Comparison of ENCODE assay signal across 13 cellular contexts in the genomic region with DNA sequence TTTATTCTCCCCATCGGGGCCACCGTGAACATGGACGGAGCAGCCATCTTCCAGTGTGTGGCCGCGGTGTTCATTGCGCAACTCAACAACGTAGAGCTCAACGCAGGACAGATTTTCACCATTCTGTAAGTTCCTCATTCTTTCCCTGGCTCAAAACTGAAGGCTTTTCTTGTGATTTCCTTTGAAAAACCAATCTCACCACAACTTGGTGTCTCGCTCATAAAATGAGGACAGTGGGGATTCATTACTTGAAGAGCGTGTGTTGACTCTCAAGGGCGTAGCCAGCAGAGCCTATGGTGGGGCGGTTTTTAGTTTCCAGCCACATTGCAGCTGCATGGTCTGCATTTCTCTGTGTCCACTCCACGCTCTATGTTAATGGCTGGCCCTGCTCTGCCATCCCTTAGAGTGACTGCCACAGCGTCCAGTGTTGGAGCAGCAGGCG. TPM values are rescaled to one million over a fixed set of nuclear protein-coding genes. Genes with fewer than 3 reads are reported as not detected.
DNase-seq lines count a peak whose midpoint lies in the region; ATAC-seq and TF ChIP-seq lines count a peak whose summit lies in the region.
"Had no signal": no experiment of that assay in that cellular context is flagged by ENCODE, and none has a peak within 500 bp of the region (broad histone marks: within the 10 kb centered on the region; RNA-seq: fewer than 3 reads in every experiment).

No MANE protein-coding gene starts in this region.

- intact Hi-C loops in Right ventricle myocardium superior (cut with DNase I): no loop called here

- peaks cover 5% of the 10 kb centered on the region for H3K27me3 Mint-ChIP-seq in neural progenitor cell (ENCODE audit: insufficient read depth, low read depth)
- H3K27me3 Mint-ChIP-seq: activated T-cell treated with anti-CD3 and anti-CD28 coated beads, Interleukin-2, amount 50 U/mL, for 24 hours had no signal

- H3K36me3 Mint-ChIP-seq in neural progenitor cell: peaks cover 14% of the 10 kb centered on the region

- H4K20me1 ChIP-seq in BLaER1 treated with 17β-estradiol and CSF1 and Interleukin-3, amounts not matched to agents 10 nM and 100 nM: peaks cover 0 to 6% (median 0%) of the 10 kb centered on the region in 11 experiments; a peak in 1 of 22 replicates
- no peaks in the 10 kb centered on the region for H4K20me1 ChIP-seq in neural progenitor cell (ENCODE audit: low read depth)

- H2AFZ ChIP-seq in neural progenitor cell (replicated peaks): no peak overlapping the region

- H3K4me1 ChIP-seq in BLaER1 treated with 17β-estradiol and CSF1 and Interleukin-3, amounts not matched to agents 10 nM and 100 nM: peaks cover 24 to 51% (median 37%) of the 10 kb centered on the region in 10 experiments
- peaks cover 6% of the 10 kb centered on the region for H3K4me1 ChIP-seq in neural progenitor cell

- DNase-seq in OCI-M1 (lab: John Stamatoyannopoulos, UW): peak; percentile 89
- peak; percentile 69 for DNase-seq in Right ventricle myocardium superior
- DNase-seq in neural progenitor cell (ENCODE audit: low spot score): no peak
- no peak for DNase-seq in stimulated activated CD4-positive, alpha-beta T cell treated with anti-CD3 and anti-CD28 coated beads, Interleukin-2, amount 100 ng/mL, for 24 hours
- DNase-seq in DMS 273 (lab: John Stamatoyannopoulos, UW; ENCODE audit: unreplicated experiment): no peak
- DNase-seq: activated CD4-positive, alpha-beta T cell treated with anti-CD3 and anti-CD28 coated beads for 1 hour; activated T-cell treated with anti-CD3 and anti-CD28 coated beads, Interleukin-2, amount 50 U/mL, for 24 hours; NCI-H2029 treated with DMSO at 0.1 percent for 48 hours; stimulated activated CD4-positive, alpha-beta T cell treated with anti-CD3 and anti-CD28 coated beads, Interleukin-12 subunit alpha, Interleukin-12 subunit beta, amount 100 ng/mL, for 4 hours had no signal

- H3K9me3 Mint-ChIP-seq in neural progenitor cell: no peaks in the 10 kb centered on the region
- H3K9me3 Mint-ChIP-seq: activated T-cell treated with anti-CD3 and anti-CD28 coated beads, Interleukin-2, amount 50 U/mL, for 24 hours had no signal

- peak overlapping the region; percentile 74 for H3K27ac Mint-ChIP-seq in neural progenitor cell
- H3K27ac Mint-ChIP-seq: activated T-cell treated with anti-CD3 and anti-CD28 coated beads, Interleukin-2, amount 50 U/mL, for 24 hours had no signal

- peaks cover 38 to 95% (median 86%) of the 10 kb centered on the region in 11 experiments for H3K36me3 ChIP-seq in BLaER1 treated with 17β-estradiol and CSF1 and Interleukin-3, amounts not matched to agents 10 nM and 100 nM
- no peaks in the 10 kb centered on the region for H3K36me3 ChIP-seq in neural progenitor cell

- H3K4me3 ChIP-seq in BLaER1 treated with 17β-estradiol and CSF1 and Interleukin-3, amounts not matched to agents 10 nM and 100 nM: peak overlapping the region in 4 of 10 experiments; percentile 3 to 38 (median 14); a peak in 4 of 20 replicates
- no peak overlapping the region for H3K4me3 ChIP-seq in neural progenitor cell

- peak overlapping the region; percentile 69 to 91 (median 82); a peak in 21 of 22 replicates for H3K4me2 ChIP-seq in BLaER1 treated with 17β-estradiol and CSF1 and Interleukin-3, amounts not matched to agents 10 nM and 100 nM
- H3K4me2 ChIP-seq in neural progenitor cell: no peak overlapping the region

- TF ChIP-seq CTCF in neural progenitor cell (IDR thresholded peaks at IDR 0.05): no peak

- H3K79me2 ChIP-seq in neural progenitor cell (ENCODE audit: low read depth): no peaks in the 10 kb centered on the region

- ATAC-seq in Right ventricle myocardium superior (ENCODE audit: poor library complexity) (peak; percentile 68), HG03175 (IDR thresholded peaks at IDR 0.05; ENCODE audit: unreplicated experiment) (no peak), GM21529 (IDR thresholded peaks at IDR 0.05; ENCODE audit: unreplicated experiment) (no peak)
- ATAC-seq: SK-N-SH treated with all-trans-retinoic acid at 6 μM for 48 hours had no signal

- H3F3A ChIP-seq in neural progenitor cell (ENCODE audit: low read depth): no peaks in the 10 kb centered on the region

- no peaks in the 10 kb centered on the region for H3K4me1 Mint-ChIP-seq in neural progenitor cell

- no peak overlapping the region for H3K4me3 Mint-ChIP-seq in neural progenitor cell
- H3K4me3 Mint-ChIP-seq: activated T-cell treated with anti-CD3 and anti-CD28 coated beads, Interleukin-2, amount 50 U/mL, for 24 hours had no signal

- H3K9ac ChIP-seq in BLaER1 treated with 17β-estradiol and CSF1 and Interleukin-3, amounts not matched to agents 10 nM and 100 nM: peak overlapping the region in 7 of 11 experiments; percentile 5 to 56 (median 40); a peak in 11 of 22 replicates
- H3K9ac ChIP-seq in neural progenitor cell: no peak overlapping the region

- H3K27me3 ChIP-seq in BLaER1 treated with 17β-estradiol and CSF1 and Interleukin-3, amounts not matched to agents 10 nM and 100 nM: no peaks in the 10 kb centered on the region
- no peaks in the 10 kb centered on the region for H3K27me3 ChIP-seq in neural progenitor cell

- H3K27ac ChIP-seq in BLaER1 treated with 17β-estradiol and CSF1 and Interleukin-3, amounts not matched to agents 10 nM and 100 nM: peak overlapping the region in 10 of 11 experiments; percentile 23 to 76 (median 70); a peak in 18 of 22 replicates
- no peak overlapping the region for H3K27ac ChIP-seq in neural progenitor cell

- H3K9me3 ChIP-seq in BLaER1 treated with 17β-estradiol and CSF1 and Interleukin-3, amounts not matched to agents 10 nM and 100 nM (replicated peaks in 1 of 11): no peaks in the 10 kb centered on the region
- H3K9me3 ChIP-seq in neural progenitor cell (ENCODE audit: low read depth): no peaks in the 10 kb centered on the region

RNA-seq across cellular contexts. Expression of a gene that starts 29.0 kb away (rescaled TPM):
- 3.5 TPM for total RNA-seq in Right ventricle myocardium superior
- 1.3 and 1.8 TPM in 2 replicates for total RNA-seq in neural progenitor cell (ENCODE audit: low replicate concordance)

RNA-seq across cellular contexts. Expression of a gene that starts 38.1 kb away (rescaled TPM):
- total RNA-seq in Right ventricle myocardium superior (19.5 TPM), neural progenitor cell (ENCODE audit: low replicate concordance) (33.3 and 36.2 TPM in 2 replicates)

Comparison
In these comparisons a context has a peak if more than half of its experiments do, and no peak if none do; other contexts are left out.
1. DNase-seq: peak in OCI-M1 (single experiment) and Right ventricle myocardium superior (single experiment); none in neural progenitor cell (single experiment), stimulated activated CD4-positive, alpha-beta T cell treated with anti-CD3 and anti-CD28 coated beads, Interleukin-2, amount 100 ng/mL, for 24 hours (0 of 2) and DMS 273 (single experiment).